1 cellular context compared by ENCODE assay signal in genomic region chr18:48488388-48488850, GRCh38.
TF ChIP-seq lines count a peak whose summit lies in the region.

No MANE protein-coding gene starts in this region.

TF ChIP-seq in HepG2, 621 proteins besides CTCF, POLR2A, EP300 and RAD21 (continued from another document and continues in another):
- TF ChIP-seq, protein P1, sequence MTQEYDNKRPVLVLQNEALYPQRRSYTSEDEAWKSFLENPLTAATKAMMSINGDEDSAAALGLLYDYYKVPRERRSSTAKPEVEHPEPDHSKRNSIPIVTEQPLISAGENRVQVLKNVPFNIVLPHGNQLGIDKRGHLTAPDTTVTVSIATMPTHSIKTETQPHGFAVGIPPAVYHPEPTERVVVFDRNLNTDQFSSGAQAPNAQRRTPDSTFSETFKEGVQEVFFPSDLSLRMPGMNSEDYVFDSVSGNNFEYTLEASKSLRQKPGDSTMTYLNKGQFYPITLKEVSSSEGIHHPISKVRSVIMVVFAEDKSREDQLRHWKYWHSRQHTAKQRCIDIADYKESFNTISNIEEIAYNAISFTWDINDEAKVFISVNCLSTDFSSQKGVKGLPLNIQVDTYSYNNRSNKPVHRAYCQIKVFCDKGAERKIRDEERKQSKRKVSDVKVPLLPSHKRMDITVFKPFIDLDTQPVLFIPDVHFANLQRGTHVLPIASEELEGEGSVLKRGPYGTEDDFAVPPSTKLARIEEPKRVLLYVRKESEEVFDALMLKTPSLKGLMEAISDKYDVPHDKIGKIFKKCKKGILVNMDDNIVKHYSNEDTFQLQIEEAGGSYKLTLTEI (CRISPR knock-in tag; conservative IDR thresholded peaks at IDR 0.05), result no peak
- TF ChIP-seq, protein P2, sequence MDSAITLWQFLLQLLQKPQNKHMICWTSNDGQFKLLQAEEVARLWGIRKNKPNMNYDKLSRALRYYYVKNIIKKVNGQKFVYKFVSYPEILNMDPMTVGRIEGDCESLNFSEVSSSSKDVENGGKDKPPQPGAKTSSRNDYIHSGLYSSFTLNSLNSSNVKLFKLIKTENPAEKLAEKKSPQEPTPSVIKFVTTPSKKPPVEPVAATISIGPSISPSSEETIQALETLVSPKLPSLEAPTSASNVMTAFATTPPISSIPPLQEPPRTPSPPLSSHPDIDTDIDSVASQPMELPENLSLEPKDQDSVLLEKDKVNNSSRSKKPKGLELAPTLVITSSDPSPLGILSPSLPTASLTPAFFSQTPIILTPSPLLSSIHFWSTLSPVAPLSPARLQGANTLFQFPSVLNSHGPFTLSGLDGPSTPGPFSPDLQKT (CRISPR knock-in tag; IDR thresholded peaks at IDR 0.05; ENCODE audit: borderline replicate concordance), result no peak
- TF ChIP-seq ZNF766 (CRISPR knock-in tag; IDR thresholded peaks at IDR 0.05; ENCODE audit: borderline replicate concordance), result 0 out of 2 replicates have a peak, but pooled peaks have one; percentile 62
- TF ChIP-seq SMAD1 (CRISPR knock-in tag; IDR thresholded peaks at IDR 0.05; ENCODE audit: borderline replicate concordance, low read depth), result no peak
- no peak for TF ChIP-seq ZNF207 (IDR thresholded peaks at IDR 0.05; ENCODE audit: borderline replicate concordance)
- TF ChIP-seq GLI4 (CRISPR knock-in tag; IDR thresholded peaks at IDR 0.05; ENCODE audit: borderline replicate concordance), result no peak
- TF ChIP-seq CCAR2 (optimal IDR thresholded peaks at IDR 0.05; ENCODE audit: low read depth, low read length), result no peak
- TF ChIP-seq FOXP4 (CRISPR knock-in tag; IDR thresholded peaks at IDR 0.05), result peak; percentile 84
- no peak for TF ChIP-seq SNAPC4 (CRISPR knock-in tag; IDR thresholded peaks at IDR 0.05)
- TF ChIP-seq TBX3 (IDR thresholded peaks at IDR 0.05; ENCODE audit: borderline replicate concordance), result 0 out of 2 replicates have a peak, but pooled peaks have one; percentile 9
- peak; percentile 52; the same call in 1 of the 2 replicates for TF ChIP-seq SP5 (CRISPR knock-in tag; IDR thresholded peaks at IDR 0.05; ENCODE audit: borderline replicate concordance, low read depth)
- peak; percentile 71 for TF ChIP-seq FOXO1 (CRISPR knock-in tag; IDR thresholded peaks at IDR 0.05)
- TF ChIP-seq KLF12 (CRISPR knock-in tag; IDR thresholded peaks at IDR 0.05; ENCODE audit: borderline replicate concordance), result no peak
- TF ChIP-seq SIN3B (IDR thresholded peaks at IDR 0.05; ENCODE audit: low read length), result no peak
- no peak for TF ChIP-seq ZNF329 (CRISPR knock-in tag; IDR thresholded peaks at IDR 0.05; ENCODE audit: low read depth)
- TF ChIP-seq PHB2 (IDR thresholded peaks at IDR 0.05; ENCODE audit: partially characterized antibody), result no peak
- no peak for TF ChIP-seq ZNF570 (CRISPR knock-in tag; IDR thresholded peaks at IDR 0.05; ENCODE audit: borderline replicate concordance)
- TF ChIP-seq ZNF740 (CRISPR knock-in tag; IDR thresholded peaks at IDR 0.05), result no peak
- TF ChIP-seq ZBTB42 (CRISPR knock-in tag; IDR thresholded peaks at IDR 0.05), result no peak
- no peak for TF ChIP-seq ZFAT (CRISPR knock-in tag; conservative IDR thresholded peaks at IDR 0.05)
- TF ChIP-seq ZNF235 (CRISPR knock-in tag; IDR thresholded peaks at IDR 0.05; ENCODE audit: borderline replicate concordance), result no peak
- 0 out of 4 replicates have a peak, but pooled peaks of 1 of the 2 experiments have one; percentile 22 for TF ChIP-seq NR2F1 (CRISPR knock-in tag; IDR thresholded peaks at IDR 0.05)
- TF ChIP-seq, protein P3, sequence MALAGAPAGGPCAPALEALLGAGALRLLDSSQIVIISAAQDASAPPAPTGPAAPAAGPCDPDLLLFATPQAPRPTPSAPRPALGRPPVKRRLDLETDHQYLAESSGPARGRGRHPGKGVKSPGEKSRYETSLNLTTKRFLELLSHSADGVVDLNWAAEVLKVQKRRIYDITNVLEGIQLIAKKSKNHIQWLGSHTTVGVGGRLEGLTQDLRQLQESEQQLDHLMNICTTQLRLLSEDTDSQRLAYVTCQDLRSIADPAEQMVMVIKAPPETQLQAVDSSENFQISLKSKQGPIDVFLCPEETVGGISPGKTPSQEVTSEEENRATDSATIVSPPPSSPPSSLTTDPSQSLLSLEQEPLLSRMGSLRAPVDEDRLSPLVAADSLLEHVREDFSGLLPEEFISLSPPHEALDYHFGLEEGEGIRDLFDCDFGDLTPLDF (CRISPR knock-in tag; IDR thresholded peaks at IDR 0.05), result no peak
- no peak for TF ChIP-seq SRSF4 (IDR thresholded peaks at IDR 0.05; ENCODE audit: low read depth, low read length, poor library complexity, severe bottlenecking)
- TF ChIP-seq ETV5 (CRISPR knock-in tag; IDR thresholded peaks at IDR 0.05; ENCODE audit: borderline replicate concordance), result peak; percentile 67; the same call in 1 of the 2 replicates
- no peak for TF ChIP-seq REXO4 (CRISPR knock-in tag; IDR thresholded peaks at IDR 0.05; ENCODE audit: borderline replicate concordance)
- peak; percentile 54; the same call in 1 of the 2 replicates for TF ChIP-seq ZNF143 (CRISPR knock-in tag; IDR thresholded peaks at IDR 0.05)
- no peak for TF ChIP-seq CBFB (CRISPR knock-in tag; IDR thresholded peaks at IDR 0.05)
- TF ChIP-seq RORA (CRISPR knock-in tag; IDR thresholded peaks at IDR 0.05), result no peak
- TF ChIP-seq, protein P4, sequence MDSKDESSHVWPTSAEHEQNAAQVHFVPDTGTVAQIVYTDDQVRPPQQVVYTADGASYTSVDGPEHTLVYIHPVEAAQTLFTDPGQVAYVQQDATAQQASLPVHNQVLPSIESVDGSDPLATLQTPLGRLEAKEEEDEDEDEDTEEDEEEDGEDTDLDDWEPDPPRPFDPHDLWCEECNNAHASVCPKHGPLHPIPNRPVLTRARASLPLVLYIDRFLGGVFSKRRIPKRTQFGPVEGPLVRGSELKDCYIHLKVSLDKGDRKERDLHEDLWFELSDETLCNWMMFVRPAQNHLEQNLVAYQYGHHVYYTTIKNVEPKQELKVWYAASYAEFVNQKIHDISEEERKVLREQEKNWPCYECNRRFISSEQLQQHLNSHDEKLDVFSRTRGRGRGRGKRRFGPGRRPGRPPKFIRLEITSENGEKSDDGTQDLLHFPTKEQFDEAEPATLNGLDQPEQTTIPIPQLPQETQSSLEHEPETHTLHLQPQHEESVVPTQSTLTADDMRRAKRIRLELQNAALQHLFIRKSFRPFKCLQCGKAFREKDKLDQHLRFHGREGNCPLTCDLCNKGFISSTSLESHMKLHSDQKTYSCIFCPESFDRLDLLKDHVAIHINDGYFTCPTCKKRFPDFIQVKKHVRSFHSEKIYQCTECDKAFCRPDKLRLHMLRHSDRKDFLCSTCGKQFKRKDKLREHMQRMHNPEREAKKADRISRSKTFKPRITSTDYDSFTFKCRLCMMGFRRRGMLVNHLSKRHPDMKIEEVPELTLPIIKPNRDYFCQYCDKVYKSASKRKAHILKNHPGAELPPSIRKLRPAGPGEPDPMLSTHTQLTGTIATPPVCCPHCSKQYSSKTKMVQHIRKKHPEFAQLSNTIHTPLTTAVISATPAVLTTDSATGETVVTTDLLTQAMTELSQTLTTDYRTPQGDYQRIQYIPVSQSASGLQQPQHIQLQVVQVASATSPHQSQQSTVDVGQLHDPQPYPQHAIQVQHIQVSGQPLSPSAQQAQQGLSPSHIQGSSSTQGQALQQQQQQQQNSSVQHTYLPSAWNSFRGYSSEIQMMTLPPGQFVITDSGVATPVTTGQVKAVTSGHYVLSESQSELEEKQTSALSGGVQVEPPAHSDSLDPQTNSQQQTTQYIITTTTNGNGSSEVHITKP (CRISPR knock-in tag; IDR thresholded peaks at IDR 0.05; ENCODE audit: low read depth), result no peak
- no peak for TF ChIP-seq TCF12 (IDR thresholded peaks at IDR 0.05)
- no peak for TF ChIP-seq TCF12 (CRISPR knock-in tag; IDR thresholded peaks at IDR 0.05)
- TF ChIP-seq KLF6 (CRISPR knock-in tag; IDR thresholded peaks at IDR 0.05), result peak; percentile 25; the same call in 1 of the 2 replicates
- TF ChIP-seq PCBP2 (optimal IDR thresholded peaks at IDR 0.05; ENCODE audit: low read depth, low read length, poor library complexity, severe bottlenecking), result no peak
- TF ChIP-seq SMARCE1 (IDR thresholded peaks at IDR 0.05; ENCODE audit: borderline replicate concordance), result no peak
- no peak for TF ChIP-seq IKZF1 (IDR thresholded peaks at IDR 0.05)
- no peak for TF ChIP-seq ATF4 (CRISPR knock-in tag; IDR thresholded peaks at IDR 0.05)
- TF ChIP-seq CHD2 (IDR thresholded peaks at IDR 0.05; ENCODE audit: low read depth, low read length), result no peak
- TF ChIP-seq ZNF7 (CRISPR knock-in tag; IDR thresholded peaks at IDR 0.05), result no peak
- TF ChIP-seq, protein P5, sequence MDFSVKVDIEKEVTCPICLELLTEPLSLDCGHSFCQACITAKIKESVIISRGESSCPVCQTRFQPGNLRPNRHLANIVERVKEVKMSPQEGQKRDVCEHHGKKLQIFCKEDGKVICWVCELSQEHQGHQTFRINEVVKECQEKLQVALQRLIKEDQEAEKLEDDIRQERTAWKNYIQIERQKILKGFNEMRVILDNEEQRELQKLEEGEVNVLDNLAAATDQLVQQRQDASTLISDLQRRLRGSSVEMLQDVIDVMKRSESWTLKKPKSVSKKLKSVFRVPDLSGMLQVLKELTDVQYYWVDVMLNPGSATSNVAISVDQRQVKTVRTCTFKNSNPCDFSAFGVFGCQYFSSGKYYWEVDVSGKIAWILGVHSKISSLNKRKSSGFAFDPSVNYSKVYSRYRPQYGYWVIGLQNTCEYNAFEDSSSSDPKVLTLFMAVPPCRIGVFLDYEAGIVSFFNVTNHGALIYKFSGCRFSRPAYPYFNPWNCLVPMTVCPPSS (IDR thresholded peaks at IDR 0.05), result no peak
- TF ChIP-seq RNF219 (CRISPR knock-in tag; IDR thresholded peaks at IDR 0.05), result no peak
- TF ChIP-seq MTF2 (CRISPR knock-in tag; IDR thresholded peaks at IDR 0.05; ENCODE audit: borderline replicate concordance), result no peak
